28 cellular contexts compared by ENCODE assay signal in the genomic region with DNA sequence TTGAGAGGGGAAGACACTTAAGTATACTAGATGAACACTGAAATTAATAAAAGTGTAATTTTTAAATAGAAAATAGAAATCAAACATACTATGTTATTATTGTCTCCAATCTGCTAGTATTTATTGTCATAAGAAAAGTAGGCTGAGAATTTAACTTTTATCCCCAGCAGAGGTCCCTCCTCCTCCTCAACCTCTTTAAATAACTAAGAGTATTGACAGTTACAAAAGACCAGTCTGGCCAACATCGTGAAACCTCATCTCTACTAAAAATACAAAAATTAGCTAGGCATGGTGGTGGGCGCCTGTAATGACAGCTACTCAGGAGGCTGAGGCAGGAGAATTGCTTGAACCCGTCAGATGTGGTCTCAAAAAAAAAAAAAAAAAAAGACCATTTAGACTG. TPM values are rescaled to one million over a fixed set of nuclear protein-coding genes. Genes with fewer than 3 reads are reported as not detected.
DNase-seq lines count a peak whose midpoint lies in the region; ATAC-seq and TF ChIP-seq lines count a peak whose summit lies in the region.
"Had no signal": no experiment of that assay in that cellular context is flagged by ENCODE, and none has a peak within 500 bp of the region (broad histone marks: within the 10 kb centered on the region; RNA-seq: fewer than 3 reads in every experiment).

No MANE protein-coding gene starts in this region.

- in situ Hi-C loops in GM23248 (cut with MboI), result no loop called here

- no peak overlapping the region for H3K9ac ChIP-seq in GM23248
- H3K9ac ChIP-seq: BLaER1, neural progenitor cell, parathyroid adenoma had no signal

- no peak overlapping the region for H2AFZ ChIP-seq in GM23248
- H2AFZ ChIP-seq: neural progenitor cell, parathyroid adenoma had no signal

- no peaks in the 10 kb centered on the region for H3K9me2 ChIP-seq in GM23248 (ENCODE audit: insufficient read depth)

- H3K4me1 ChIP-seq in BE2C, result peaks cover 2% of the 10 kb centered on the region; the same call in 1 of the 2 replicates
- H3K4me1 ChIP-seq in GM23248 (ENCODE audit: insufficient read depth), result peaks cover 25% of the 10 kb centered on the region

- no peaks in the 10 kb centered on the region for H4K20me1 ChIP-seq in GM23248 (ENCODE audit: insufficient read depth)

- H3K36me3 ChIP-seq in BE2C (no peaks in the 10 kb centered on the region), GM23248 (ENCODE audit: low read depth) (peaks cover 6% of the 10 kb centered on the region; the same call in 1 of the 2 replicates)
- H3K36me3 ChIP-seq: cardiac muscle cell had no signal

- no peak overlapping the region for H3K4me2 ChIP-seq in GM23248 (ENCODE audit: unreplicated experiment)
- H3K4me2 ChIP-seq: BLaER1, neural progenitor cell had no signal

- DNase-seq in BE2C (no peak), GM23248 (peak; percentile 4), NAMALWA (ENCODE audit: low spot score) (peak; percentile 41), choroid plexus epithelial cell (ENCODE audit: low read depth) (no peak), H4 (ENCODE audit: low spot score) (no peak)
- DNase-seq in stimulated activated CD8-positive, alpha-beta memory T cell treated with anti-CD3 and anti-CD28 coated beads, Interleukin-4, amount 100 ng/mL, for 48 hours, result no peak
- DNase-seq: activated CD4-positive, alpha-beta T cell treated with anti-CD3 and anti-CD28 coated beads for 48 hours; activated CD8-positive, alpha-beta memory T cell treated with anti-CD3 and anti-CD28 coated beads, Interleukin-2, amount 10 ng/mL, durations not matched to agents 7 days and 5 days; activated T-cell treated with anti-CD3 and anti-CD28 coated beads, Interleukin-2, amount 50 U/mL, for 48 hours; foreskin melanocyte; heart right ventricle; kidney; left ventricle myocardium superior; mesendoderm; NCI-H2029; NCI-H524 treated with DMSO at 0.1 percent for 48 hours; retina; substantia nigra; T-cell; trophoblast cell had no signal

- ATAC-seq in HG03280 (IDR thresholded peaks at IDR 0.05; ENCODE audit: unreplicated experiment), result no peak
- ATAC-seq in esophagus mucosa, result no peak
- ATAC-seq: activated CD8-positive, alpha-beta memory T cell treated with anti-CD3 and anti-CD28 coated beads, Interleukin-2, amount 10 ng/mL, durations not matched to agents 7 days and 5 days; heart right ventricle; left ventricle myocardium superior; stimulated activated memory B cell treated with anti-CD40 and anti-IgM and Interleukin-4, amounts not matched to agents 10 μg/mL and 1 μg/mL and 100 μg/mL, for 72 hours; T-cell had no signal

- 82 to 85% methylated on average over 3 of the region's 3 CpGs for WGBS in GM23248 (ENCODE audit: low coverage in 1 of 2, low lambda C conversion rate in 2 of 2, missing lambda C conversion rate in 2 of 2), 2 experiments

- H3K27me3 ChIP-seq in BE2C (no peaks in the 10 kb centered on the region), GM23248 (replicated peaks; ENCODE audit: insufficient read depth) (no peaks in the 10 kb centered on the region)
- H3K27me3 ChIP-seq: BLaER1, cardiac muscle cell, heart right ventricle, neural progenitor cell had no signal

- H3K79me2 ChIP-seq in GM23248 (ENCODE audit: insufficient read depth), result peaks cover 95% of the 10 kb centered on the region

- no peak overlapping the region for H3K4me3 ChIP-seq in BE2C (ENCODE audit: low read depth, low read length)
- no peak overlapping the region for H3K4me3 ChIP-seq in GM23248
- no peak overlapping the region for H3K4me3 ChIP-seq in choroid plexus epithelial cell (ENCODE audit: low read depth, low read length)
- H3K4me3 ChIP-seq: BLaER1, cardiac muscle cell, heart right ventricle, neural progenitor cell had no signal

- TF ChIP-seq CTCF in BE2C (IDR thresholded peaks at IDR 0.05; ENCODE audit: low read depth, low read length), result peak; percentile 21; the same call in 1 of the 2 replicates
- peak; percentile 1 for TF ChIP-seq CTCF in choroid plexus epithelial cell (conservative IDR thresholded peaks at IDR 0.05; ENCODE audit: low read depth, low read length)

- H3K9me3 ChIP-seq in BE2C (no peaks in the 10 kb centered on the region), GM23248 (ENCODE audit: low read depth) (no peaks in the 10 kb centered on the region)
- H3K9me3 ChIP-seq: BLaER1, heart right ventricle had no signal

- H3F3A ChIP-seq in GM23248 (ENCODE audit: insufficient read depth), result 0 out of 2 replicates have a peak, but pooled peaks cover 3% of the 10 kb centered on the region

- H3K27ac ChIP-seq in GM23248, result no peak overlapping the region
- H3K27ac ChIP-seq: BLaER1, cardiac muscle cell, heart right ventricle, HL-60, neural progenitor cell, parathyroid adenoma had no signal

RNA-seq across cellular contexts. Expression of a gene that starts 4.1 kb away (rescaled TPM):
- polyA plus RNA-seq in BE2C (2012; ENCODE audit: insufficient read depth, insufficient read length, low read depth), result 39.5 TPM
- 61.7 and 69.5 TPM in 2 replicates for total RNA-seq in GM23248 (2014; rRNA removed; shearing (Covaris generic))
- 64.9 and 65.5 TPM in 2 replicates for polyA plus RNA-seq in GM23248 (2016; fragmentation: Nextera tagmentation; extraction: Ambion mirVana)
- 42.2 TPM for total RNA-seq in esophagus mucosa
- 75.6 and 75.9 TPM in 2 replicates for total RNA-seq in H4 (2014; rRNA removed; shearing (Covaris generic))

RNA-seq across cellular contexts. Expression of a gene that starts 12.9 kb away (rescaled TPM):
- polyA plus RNA-seq in BE2C (2012; ENCODE audit: insufficient read depth, insufficient read length, low read depth), result 1.9 TPM
- total RNA-seq in GM23248 (2014; rRNA removed; shearing (Covaris generic)), result 0.13 TPM in 1 of 2 replicates, not detected in the other
- 0.06 TPM in 1 of 2 replicates, not detected in the other for polyA plus RNA-seq in GM23248 (2016; fragmentation: Nextera tagmentation; extraction: Ambion mirVana)
- total RNA-seq in esophagus mucosa, result 0.08 TPM
- total RNA-seq in H4 (2014; rRNA removed; shearing (Covaris generic)), result 0.14 TPM in 1 of 2 replicates, not detected in the other

RNA-seq across cellular contexts. Expression of a gene that starts 59.2 kb away (rescaled TPM):
- 59.0 TPM for polyA plus RNA-seq in BE2C (2012; ENCODE audit: insufficient read depth, insufficient read length, low read depth)
- total RNA-seq in GM23248 (2014; rRNA removed; shearing (Covaris generic)), result 30.4 and 44.6 TPM in 2 replicates
- polyA plus RNA-seq in GM23248 (2016; fragmentation: Nextera tagmentation; extraction: Ambion mirVana), result 44.0 and 44.6 TPM in 2 replicates
- total RNA-seq in esophagus mucosa, result 51.5 TPM
- 101 and 105 TPM in 2 replicates for total RNA-seq in H4 (2014; rRNA removed; shearing (Covaris generic))

Comparison
In these comparisons a context has a peak if more than half of its experiments do, and no peak if none do; other contexts are left out.
1. DNase-seq: peak in GM23248 (single experiment) and NAMALWA (single experiment); none in BE2C (single experiment), choroid plexus epithelial cell (single experiment), stimulated activated CD8-positive, alpha-beta memory T cell treated with anti-CD3 and anti-CD28 coated beads, Interleukin-4, amount 100 ng/mL, for 48 hours (single experiment) and H4 (single experiment).